8 cellular contexts compared by ENCODE assay signal in the genomic region with DNA sequence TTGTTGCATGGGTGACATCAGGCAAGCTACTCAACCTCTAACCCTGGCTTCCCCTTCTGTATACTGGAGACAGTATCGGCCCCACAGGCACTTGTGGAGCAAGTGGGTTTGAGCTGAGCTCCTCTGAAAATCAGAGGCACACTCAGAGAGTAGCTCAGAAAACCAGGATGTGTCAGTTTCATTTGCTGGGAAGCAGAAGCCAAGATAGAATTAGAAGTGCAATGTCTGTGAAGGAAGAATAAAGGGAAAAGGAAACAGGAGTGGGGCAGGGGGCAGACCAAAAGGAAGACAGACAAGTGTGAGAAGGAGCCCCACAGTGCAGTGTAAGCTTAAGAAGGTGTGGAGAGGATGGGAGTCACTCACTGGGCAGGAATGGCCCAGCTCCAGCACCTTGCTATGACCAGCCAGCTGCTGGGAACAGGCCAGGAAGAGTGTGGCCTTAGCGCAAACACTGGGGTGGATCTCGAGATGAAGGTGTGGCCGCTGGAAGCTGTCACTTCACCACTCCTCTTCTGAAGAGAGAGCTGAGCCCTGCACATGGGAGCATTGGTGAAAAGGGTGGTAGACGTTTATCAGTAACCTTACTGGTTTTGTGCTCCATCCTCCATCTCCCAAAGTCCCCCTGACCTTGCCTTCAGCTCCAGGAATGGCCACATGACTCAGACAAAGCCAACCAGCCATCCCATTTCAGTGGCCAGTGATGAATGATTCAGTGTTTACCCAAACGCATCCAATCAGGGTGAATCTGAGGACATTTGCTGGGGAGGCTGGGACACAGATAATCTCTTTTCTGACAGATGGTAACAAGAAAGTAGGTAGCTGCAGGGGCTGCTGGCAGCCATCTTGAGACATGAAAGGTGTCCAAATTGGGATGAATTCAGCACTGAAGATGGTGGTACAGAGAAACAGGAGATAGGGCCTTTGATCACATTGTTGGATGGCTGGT.
A peak's percentile ranks its signal among the peaks of the same experiment; 100 is the strongest.
DNase-seq lines count a peak whose midpoint lies in the region; ATAC-seq and TF ChIP-seq lines count a peak whose summit lies in the region.

No MANE protein-coding gene starts in this region.

- peaks cover 33% of the 10 kb centered on the region for H3K27me3 Mint-ChIP-seq in neural crest cell (ENCODE audit: low read depth)

- no peaks in the 10 kb centered on the region for H3K36me3 Mint-ChIP-seq in neural crest cell (ENCODE audit: low read depth)

- H3K79me2 ChIP-seq in OCI-LY7 (ENCODE audit: insufficient read depth, low read depth, low read length): no peaks in the 10 kb centered on the region

- intact Hi-C loops in OCI-LY7 (cut with micrococcal nuclease; ENCODE audit: unreplicated experiment): no loop called here

- H3K4me3 Mint-ChIP-seq in neural crest cell: peak overlapping the region; percentile 81

- no peak overlapping the region; the same call in 1 of the 2 replicates for H2AFZ ChIP-seq in OCI-LY7 (ENCODE audit: low read length)

- no TSS peak for BruUV-seq in OCI-LY7 (replicated peaks; lab: Mats Ljungman, UMichigan)

- H3K36me3 ChIP-seq in OCI-LY7 (ENCODE audit: insufficient read depth, low read length): no peaks in the 10 kb centered on the region

- peaks cover 3% of the 10 kb centered on the region for H3K9me3 Mint-ChIP-seq in neural crest cell

- no peak overlapping the region for H3K27ac ChIP-seq in OCI-LY7 (ENCODE audit: low read depth, low read length, poor library complexity, severe bottlenecking)

- no peak for ATAC-seq in GM18858 (IDR thresholded peaks at IDR 0.05; ENCODE audit: unreplicated experiment)

- TF ChIP-seq CTCF in neural crest cell (conservative IDR thresholded peaks at IDR 0.05) (no peak), OCI-LY7 (conservative IDR thresholded peaks at IDR 0.05; ENCODE audit: low read length) (no peak)

- no peaks in the 10 kb centered on the region for H4K20me1 ChIP-seq in OCI-LY7 (ENCODE audit: insufficient read depth, low read length)

- peaks cover 17% of the 10 kb centered on the region for H3K4me1 Mint-ChIP-seq in neural crest cell

- H3K9me3 ChIP-seq in OCI-LY7 (ENCODE audit: low read length): 0 out of 2 replicates have a peak, but pooled peaks cover 1% of the 10 kb centered on the region

- no peak overlapping the region for H3K27ac Mint-ChIP-seq in neural crest cell (ENCODE audit: unreplicated experiment)

- H3K4me2 ChIP-seq in OCI-LY7 (ENCODE audit: low read length): no peak overlapping the region

- no peaks in the 10 kb centered on the region for H3K9me2 ChIP-seq in OCI-LY7 (ENCODE audit: insufficient read depth, low read length)

- peak; percentile 15 for DNase-seq in NCI-H2029 (lab: John Stamatoyannopoulos, UW)
- DNase-seq in NCI-H2029 treated with DMSO at 0.1 percent for 48 hours (lab: John Stamatoyannopoulos, UW): no peak
- DNase-seq in NCI-H82 (lab: John Stamatoyannopoulos, UW): peak; percentile 91
- DNase-seq in cerebellar cortex (ENCODE audit: low spot score): peak; percentile 9
- DNase-seq in neural crest cell (ENCODE audit: low read depth, low spot score): no peak
- no peak for DNase-seq in DMS114 treated with DMSO at 0.1 percent for 48 hours (lab: John Stamatoyannopoulos, UW; ENCODE audit: unreplicated experiment)
- no peak for DNase-seq in OCI-LY7 (ENCODE audit: low spot score)

- CTCF ChIA-PET in OCI-LY7 (lab: Charles Lee; ENCODE audit: unreplicated experiment): no interaction called here

- POLR2A ChIA-PET in OCI-LY7 (lab: Charles Lee): interaction anchor here (0.6 kb wide), 3 partner anchors 9 to 20 kb away, joined by 3 read pairs; no protein-coding TSS in a partner anchor

- no peak overlapping the region for H3K4me3 ChIP-seq in OCI-LY7 (ENCODE audit: low read depth, low read length, poor library complexity, severe bottlenecking)

- H3K4me1 ChIP-seq in OCI-LY7 (ENCODE audit: insufficient read depth, low read length, poor library complexity, severe bottlenecking): peaks cover 20% of the 10 kb centered on the region

Comparison
In these comparisons a context has a peak if more than half of its experiments do, and no peak if none do; other contexts are left out.
1. DNase-seq: peak in NCI-H2029 (single experiment), NCI-H82 (single experiment) and cerebellar cortex (single experiment); none in NCI-H2029 treated with DMSO at 0.1 percent for 48 hours (single experiment), neural crest cell (single experiment), DMS114 treated with DMSO at 0.1 percent for 48 hours (single experiment) and OCI-LY7 (single experiment).